ENCODE assay signal across 1 cellular context in the genomic region with DNA sequence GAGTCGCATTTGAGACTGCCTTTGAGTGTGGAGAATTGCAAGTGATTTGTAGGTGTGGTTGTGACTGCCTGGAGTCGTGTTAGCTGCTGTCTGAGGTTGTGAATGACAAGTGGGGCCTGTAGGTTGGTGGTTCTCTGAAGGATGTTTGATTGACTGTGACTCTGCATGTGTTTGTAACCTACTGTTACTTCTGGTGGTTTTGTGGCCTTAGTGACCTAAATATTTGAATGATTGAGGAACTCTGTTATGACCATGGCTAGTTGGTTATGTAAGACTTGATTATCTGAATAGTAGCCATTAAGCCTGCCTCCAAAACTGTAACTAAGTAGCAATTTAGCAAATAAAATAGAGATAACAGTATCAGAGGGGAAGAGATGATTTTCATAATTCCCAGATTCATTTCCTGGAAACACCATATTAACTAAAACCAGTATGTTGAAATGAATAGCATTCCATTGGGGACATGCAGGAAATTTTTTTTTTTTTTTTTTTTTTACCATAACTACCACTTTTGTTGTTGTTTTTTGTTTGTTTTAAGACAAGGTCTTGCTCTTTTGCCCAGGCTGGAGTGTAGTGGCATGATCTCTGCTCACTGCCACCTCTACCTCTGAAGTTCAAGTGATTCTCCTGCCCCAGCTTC.
TF ChIP-seq lines count a peak whose summit lies in the region.

No MANE protein-coding gene starts in this region.

TF ChIP-seq in HepG2, 621 proteins besides CTCF, POLR2A, EP300 and RAD21 (continued from another document):
- TF ChIP-seq BATF2 (CRISPR knock-in tag; IDR thresholded peaks at IDR 0.05) (no peak), ZMAT3 (CRISPR knock-in tag; conservative IDR thresholded peaks at IDR 0.05) (0 out of 2 replicates have a peak, but pooled peaks have one; percentile 16), REST (IDR thresholded peaks at IDR 0.05; ENCODE audit: borderline replicate concordance in 1 of 2, low read depth in 1 of 2, low read length in 2 of 2) (no peak), ZNF543 (CRISPR knock-in tag; IDR thresholded peaks at IDR 0.05) (no peak)
- TF ChIP-seq, protein P1, sequence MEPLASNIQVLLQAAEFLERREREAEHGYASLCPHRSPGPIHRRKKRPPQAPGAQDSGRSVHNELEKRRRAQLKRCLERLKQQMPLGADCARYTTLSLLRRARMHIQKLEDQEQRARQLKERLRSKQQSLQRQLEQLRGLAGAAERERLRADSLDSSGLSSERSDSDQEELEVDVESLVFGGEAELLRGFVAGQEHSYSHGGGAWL (CRISPR knock-in tag; IDR thresholded peaks at IDR 0.05) = no peak
- TF ChIP-seq, protein P2, sequence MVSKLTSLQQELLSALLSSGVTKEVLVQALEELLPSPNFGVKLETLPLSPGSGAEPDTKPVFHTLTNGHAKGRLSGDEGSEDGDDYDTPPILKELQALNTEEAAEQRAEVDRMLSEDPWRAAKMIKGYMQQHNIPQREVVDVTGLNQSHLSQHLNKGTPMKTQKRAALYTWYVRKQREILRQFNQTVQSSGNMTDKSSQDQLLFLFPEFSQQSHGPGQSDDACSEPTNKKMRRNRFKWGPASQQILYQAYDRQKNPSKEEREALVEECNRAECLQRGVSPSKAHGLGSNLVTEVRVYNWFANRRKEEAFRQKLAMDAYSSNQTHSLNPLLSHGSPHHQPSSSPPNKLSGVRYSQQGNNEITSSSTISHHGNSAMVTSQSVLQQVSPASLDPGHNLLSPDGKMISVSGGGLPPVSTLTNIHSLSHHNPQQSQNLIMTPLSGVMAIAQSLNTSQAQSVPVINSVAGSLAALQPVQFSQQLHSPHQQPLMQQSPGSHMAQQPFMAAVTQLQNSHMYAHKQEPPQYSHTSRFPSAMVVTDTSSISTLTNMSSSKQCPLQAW (CRISPR knock-in tag; IDR thresholded peaks at IDR 0.05) = no peak
